Comparison of ENCODE assay signal across 15 cellular contexts in genomic region chr6:43338243-43338642, GRCh38. TPM values are rescaled to one million over a fixed set of nuclear protein-coding genes. Genes with fewer than 3 reads are reported as not detected.
DNase-seq lines count a peak whose midpoint lies in the region; ATAC-seq, FAIRE-seq and TF ChIP-seq lines count a peak whose summit lies in the region.
"Had no signal": no experiment of that assay in that cellular context is flagged by ENCODE, and none has a peak within 500 bp of the region (broad histone marks: within the 10 kb centered on the region; RNA-seq: fewer than 3 reads in every experiment).

No MANE protein-coding gene starts in this region.

- no peak overlapping the region for H3K27ac Mint-ChIP-seq in osteocyte (ENCODE audit: unreplicated experiment)
- no peak overlapping the region for H3K27ac Mint-ChIP-seq in activated T-helper 2 cell treated with anti-CD3 and anti-CD28 coated beads, Interferon-gamma antibody, Interleukin-2, Interleukin-4, amounts not matched to agents 10 μg/mL and 5 μg/mL and 100 μg/mL, durations not matched to agents 14 hours and 24 hours and 36 hours

- no peak for TF ChIP-seq CTCF in bronchial epithelial cell (IDR thresholded peaks at IDR 0.05; ENCODE audit: insufficient read depth, low read length, severe bottlenecking)
- no peak for TF ChIP-seq CTCF in osteocyte (IDR thresholded peaks at IDR 0.05)

- no peaks in the 10 kb centered on the region for H3K9me3 Mint-ChIP-seq in osteocyte (ENCODE audit: unreplicated experiment)
- H3K9me3 Mint-ChIP-seq in activated T-helper 2 cell treated with anti-CD3 and anti-CD28 coated beads, Interferon-gamma antibody, Interleukin-2, Interleukin-4, amounts not matched to agents 10 μg/mL and 5 μg/mL and 100 μg/mL, durations not matched to agents 14 hours and 24 hours and 36 hours = no peaks in the 10 kb centered on the region

- no peaks in the 10 kb centered on the region for H3K27me3 Mint-ChIP-seq in osteocyte (ENCODE audit: unreplicated experiment)
- no peaks in the 10 kb centered on the region for H3K27me3 Mint-ChIP-seq in activated T-helper 2 cell treated with anti-CD3 and anti-CD28 coated beads, Interferon-gamma antibody, Interleukin-2, Interleukin-4, amounts not matched to agents 10 μg/mL and 5 μg/mL and 100 μg/mL, durations not matched to agents 14 hours and 24 hours and 36 hours (ENCODE audit: low read depth)

- intact Hi-C loops in activated T-helper 2 cell treated with anti-CD3 and anti-CD28 coated beads, Interferon-gamma antibody, Interleukin-2, Interleukin-4, amounts not matched to agents 10 μg/mL and 5 μg/mL and 100 μg/mL, durations not matched to agents 14 hours and 24 hours and 36 hours (cut with micrococcal nuclease) = no loop called here

- no peak overlapping the region for H3K4me3 ChIP-seq in bronchial epithelial cell (ENCODE audit: low read depth, low read length)

- DNase-seq in bronchial epithelial cell (ENCODE audit: low read depth) = no peak
- no peak for DNase-seq in osteocyte (ENCODE audit: extremely low spot score, unreplicated experiment)
- no peak for DNase-seq in stimulated activated CD4-positive, alpha-beta T cell treated with anti-CD3 and anti-CD28 coated beads, Interleukin-12 subunit alpha, Interleukin-12 subunit beta, amount 100 ng/mL, for 4 hours
- DNase-seq in stimulated activated CD4-positive, alpha-beta T cell treated with anti-CD3 and anti-CD28 coated beads, Interleukin-2, amount 100 ng/mL, for 48 hours = no peak
- no peak for DNase-seq in activated T-helper 2 cell treated with anti-CD3 and anti-CD28 coated beads, Interferon-gamma antibody, Interleukin-2, Interleukin-4, amounts not matched to agents 10 μg/mL and 5 μg/mL and 100 μg/mL, durations not matched to agents 14 hours and 24 hours and 36 hours (ENCODE audit: low spot score)
- DNase-seq: activated CD4-positive, CD25-positive, alpha-beta regulatory T cell; activated gamma-delta T cell; foreskin fibroblast; Right ventricle myocardium superior; stimulated activated naive CD4-positive, alpha-beta T cell had no signal

- H3K36me3 Mint-ChIP-seq in osteocyte (ENCODE audit: unreplicated experiment) = peaks cover 45% of the 10 kb centered on the region
- H3K36me3 Mint-ChIP-seq in activated T-helper 2 cell treated with anti-CD3 and anti-CD28 coated beads, Interferon-gamma antibody, Interleukin-2, Interleukin-4, amounts not matched to agents 10 μg/mL and 5 μg/mL and 100 μg/mL, durations not matched to agents 14 hours and 24 hours and 36 hours (ENCODE audit: low read depth) = peaks cover 32% of the 10 kb centered on the region

- H3K27me3 ChIP-seq in bronchial epithelial cell (ENCODE audit: control insufficient read depth, insufficient read depth, low read length) = no peaks in the 10 kb centered on the region
- H3K27me3 ChIP-seq: neutrophil had no signal

- peak; percentile 50 for ATAC-seq in GM21390 (IDR thresholded peaks at IDR 0.05; ENCODE audit: unreplicated experiment)
- peak; percentile 55 for ATAC-seq in HG03135 (IDR thresholded peaks at IDR 0.05; ENCODE audit: unreplicated experiment)

- FAIRE-seq in bronchial epithelial cell (lab: Jason Lieb, UNC) = peak; percentile 75

- no peaks in the 10 kb centered on the region for H3K4me1 Mint-ChIP-seq in osteocyte (ENCODE audit: unreplicated experiment)
- H3K4me1 Mint-ChIP-seq in activated T-helper 2 cell treated with anti-CD3 and anti-CD28 coated beads, Interferon-gamma antibody, Interleukin-2, Interleukin-4, amounts not matched to agents 10 μg/mL and 5 μg/mL and 100 μg/mL, durations not matched to agents 14 hours and 24 hours and 36 hours (ENCODE audit: low read depth) = peaks cover 7% of the 10 kb centered on the region

- H3K4me3 Mint-ChIP-seq in osteocyte (ENCODE audit: unreplicated experiment) = no peak overlapping the region
- no peak overlapping the region for H3K4me3 Mint-ChIP-seq in activated T-helper 2 cell treated with anti-CD3 and anti-CD28 coated beads, Interferon-gamma antibody, Interleukin-2, Interleukin-4, amounts not matched to agents 10 μg/mL and 5 μg/mL and 100 μg/mL, durations not matched to agents 14 hours and 24 hours and 36 hours (ENCODE audit: low read depth)

- peaks cover 2% of the 10 kb centered on the region for H3K36me3 ChIP-seq in bronchial epithelial cell (ENCODE audit: control insufficient read depth, insufficient read depth, low read length)

- TF ChIP-seq POLR2A in GM18526 (IDR thresholded peaks at IDR 0.05; ENCODE audit: extremely low read depth, insufficient read length) = peak; percentile 28

RNA-seq across cellular contexts. Expression of gene CRIP3, which starts 29.6 kb away (rescaled TPM):
- total RNA-seq in bronchial epithelial cell = not detected in 2 replicates
- 1.4 and 1.8 TPM in 2 replicates for total RNA-seq in osteocyte
- 0.34 and 0.75 TPM in 2 replicates for total RNA-seq in activated T-helper 2 cell treated with anti-CD3 and anti-CD28 coated beads, Interferon-gamma antibody, Interleukin-2, Interleukin-4, amounts not matched to agents 10 μg/mL and 5 μg/mL and 100 μg/mL, durations not matched to agents 14 hours and 24 hours and 36 hours
- total RNA-seq: NCI-H460 had no signal

RNA-seq across cellular contexts. Expression of gene ZNF318, which starts 31.2 kb away (rescaled TPM):
- 1.8 and 2.1 TPM in 2 replicates for total RNA-seq in bronchial epithelial cell
- total RNA-seq in osteocyte = 25.1 and 26.0 TPM in 2 replicates
- 11.5 and 13.2 TPM in 2 replicates for total RNA-seq in activated T-helper 2 cell treated with anti-CD3 and anti-CD28 coated beads, Interferon-gamma antibody, Interleukin-2, Interleukin-4, amounts not matched to agents 10 μg/mL and 5 μg/mL and 100 μg/mL, durations not matched to agents 14 hours and 24 hours and 36 hours

RNA-seq across cellular contexts. Expression of gene SLC22A7, which starts 40.2 kb away (rescaled TPM):
- total RNA-seq in bronchial epithelial cell (not detected in 2 replicates), osteocyte (not detected in 2 replicates)
- not detected in 2 replicates for total RNA-seq in activated T-helper 2 cell treated with anti-CD3 and anti-CD28 coated beads, Interferon-gamma antibody, Interleukin-2, Interleukin-4, amounts not matched to agents 10 μg/mL and 5 μg/mL and 100 μg/mL, durations not matched to agents 14 hours and 24 hours and 36 hours
- total RNA-seq: NCI-H460, Right ventricle myocardium superior had no signal
